In the genomic region with DNA sequence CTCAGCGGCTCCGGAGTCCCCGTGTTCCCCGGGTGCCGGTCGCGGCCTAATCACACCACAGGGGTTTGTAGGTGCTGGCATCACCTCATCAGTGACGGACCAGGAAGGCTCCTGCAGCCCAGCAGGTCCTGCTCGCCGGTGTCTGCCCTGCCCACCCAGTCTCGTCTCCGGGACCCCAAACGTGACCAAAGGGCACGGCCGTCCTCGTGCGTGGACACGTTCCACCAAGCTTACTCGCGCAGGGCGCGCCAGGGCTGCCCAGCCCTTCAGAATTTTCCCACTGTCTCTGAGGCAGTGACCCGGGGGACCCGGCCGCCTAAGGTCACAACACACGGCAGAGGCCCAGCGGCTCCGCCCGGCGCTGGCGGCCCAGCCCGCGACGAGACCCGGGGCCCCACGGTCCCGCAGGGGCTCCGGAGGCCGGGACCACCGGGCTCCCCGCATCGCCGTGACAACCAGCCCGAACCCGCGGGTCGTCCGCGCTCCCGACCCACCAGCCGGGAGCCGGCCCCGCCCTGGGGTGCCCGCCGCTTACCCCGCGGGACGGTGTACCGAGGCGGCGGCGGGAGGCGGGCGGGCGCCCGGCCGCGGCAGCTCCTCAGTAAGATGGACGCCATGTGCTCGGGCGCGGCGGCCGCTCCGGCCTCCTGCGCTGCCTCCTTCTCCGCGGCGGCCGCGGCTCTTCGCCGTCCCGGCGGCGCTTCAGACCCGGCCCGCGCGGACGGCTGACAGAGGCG, we compare ENCODE assay signal across 8 cellular contexts. TPM values are rescaled to one million over a fixed set of nuclear protein-coding genes. Genes with fewer than 3 reads are reported as not detected.
DNase-seq lines count a peak whose midpoint lies in the region; ATAC-seq, FAIRE-seq and TF ChIP-seq lines count a peak whose summit lies in the region.

No MANE protein-coding gene starts in this region.

- no peaks in the 10 kb centered on the region for H3K9me3 Mint-ChIP-seq in stimulated activated naive B cell treated with anti-CD40 and anti-IgM and Interleukin-4, amounts not matched to agents 10 μg/mL and 1 μg/mL and 100 μg/mL, for 72 hours

- peak overlapping the region; percentile 73 for H3K4me2 ChIP-seq in MM.1S (ENCODE audit: low read depth, low read length)

- ATAC-seq in GM21737 (IDR thresholded peaks at IDR 0.05; ENCODE audit: unreplicated experiment) = peak; percentile 21
- ATAC-seq in stimulated activated naive B cell treated with anti-CD40 and anti-IgM and Interleukin-4, amounts not matched to agents 10 μg/mL and 1 μg/mL and 100 μg/mL, for 72 hours (replicated peaks) = peak; percentile 46 to 52

- H3K36me3 Mint-ChIP-seq in stimulated activated naive B cell treated with anti-CD40 and anti-IgM and Interleukin-4, amounts not matched to agents 10 μg/mL and 1 μg/mL and 100 μg/mL, for 72 hours = peaks cover 0 to 16% of the 10 kb centered on the region in 2 donors

- TF ChIP-seq CTCF in MM.1S (IDR thresholded peaks at IDR 0.05; ENCODE audit: low read length) (no peak), kidney (IDR thresholded peaks at IDR 0.05; ENCODE audit: borderline replicate concordance, extremely low read depth, insufficient read depth) (no peak)

- DNase-seq in MM.1S = peak; percentile 16
- DNase-seq in astrocyte of the hippocampus (ENCODE audit: low read depth, low spot score) = peak; percentile 42
- peak; percentile 87 for DNase-seq in kidney
- peak; percentile 7 for DNase-seq in stimulated activated naive B cell treated with anti-CD40 and anti-IgM and Interleukin-4, amounts not matched to agents 10 μg/mL and 1 μg/mL and 100 μg/mL, for 72 hours
- DNase-seq in effector CD8-positive, alpha-beta T cell (lab: John Stamatoyannopoulos, UW) = no peak
- DNase-seq in activated effector memory CD4-positive, alpha-beta T cell treated with Interleukin-2 at 50 U/mL for 16 hours = no peak

- H3K4me1 ChIP-seq in MM.1S (ENCODE audit: low read length) = peaks cover 5% of the 10 kb centered on the region
- peaks cover 7 to 40% of the 10 kb centered on the region in 2 donors for H3K4me1 ChIP-seq in kidney (ENCODE audit: control insufficient read depth in 1 of 2, insufficient read depth in 1 of 2, low read depth in 1 of 2, low read length in 2 of 2)

- H3K4me3 ChIP-seq in GM08714 (ENCODE audit: low read length) = peak overlapping the region; percentile 65
- peak overlapping the region; percentile 98 for H3K4me3 ChIP-seq in MM.1S (ENCODE audit: low read length)
- peak overlapping the region; percentile 73 to 80 for H3K4me3 ChIP-seq in kidney (ENCODE audit: low read length in 2 of 2)

- no peaks in the 10 kb centered on the region for H3F3A ChIP-seq in MM.1S (ENCODE audit: insufficient read depth, low read length)

- H3K36me3 ChIP-seq in MM.1S (replicated peaks; ENCODE audit: insufficient read depth, low read length) (no peaks in the 10 kb centered on the region), kidney (ENCODE audit: control insufficient read depth in 1 of 2, insufficient read depth in 2 of 2, low read length in 2 of 2) (no peaks in the 10 kb centered on the region)

- no peak for FAIRE-seq in kidney (lab: Jason Lieb, UNC)

- H3K79me2 ChIP-seq in MM.1S (ENCODE audit: low read length) = peaks cover 61% of the 10 kb centered on the region

- peak overlapping the region; percentile 74 for H2AFZ ChIP-seq in MM.1S (ENCODE audit: low read length)

- H3K9ac ChIP-seq in MM.1S (ENCODE audit: low read length) = peak overlapping the region; percentile 87
- H3K9ac ChIP-seq in kidney (ENCODE audit: low read length in 2 of 2) = peak overlapping the region; percentile 69 to 82

- H3K9me3 ChIP-seq in MM.1S (replicated peaks; ENCODE audit: insufficient read depth, low read length) (no peaks in the 10 kb centered on the region), kidney (ENCODE audit: control insufficient read depth in 1 of 2, low read length in 2 of 2) (no peaks in the 10 kb centered on the region)

- H3K27me3 Mint-ChIP-seq in stimulated activated naive B cell treated with anti-CD40 and anti-IgM and Interleukin-4, amounts not matched to agents 10 μg/mL and 1 μg/mL and 100 μg/mL, for 72 hours = no peaks in the 10 kb centered on the region

- peak overlapping the region; percentile 86 to 91 for H3K4me3 Mint-ChIP-seq in stimulated activated naive B cell treated with anti-CD40 and anti-IgM and Interleukin-4, amounts not matched to agents 10 μg/mL and 1 μg/mL and 100 μg/mL, for 72 hours

- H3K27ac ChIP-seq in MM.1S (ENCODE audit: low read length) = peak overlapping the region; percentile 9; the same call in 1 of the 2 replicates
- H3K27ac ChIP-seq in kidney (ENCODE audit: low read depth in 2 of 2, low read length in 2 of 2) = peak overlapping the region; percentile 69 to 76

- no peaks in the 10 kb centered on the region for H3K27me3 ChIP-seq in MM.1S (replicated peaks; ENCODE audit: insufficient read depth, low read length)

- intact Hi-C loops in kidney (cut with DNase I) = no loop called here

- peak overlapping the region; percentile 94 for H3K27ac Mint-ChIP-seq in stimulated activated naive B cell treated with anti-CD40 and anti-IgM and Interleukin-4, amounts not matched to agents 10 μg/mL and 1 μg/mL and 100 μg/mL, for 72 hours

- peaks cover 4% of the 10 kb centered on the region; the same call in 1 of the 2 replicates for H4K20me1 ChIP-seq in MM.1S (ENCODE audit: insufficient read depth, low read length)

- no peaks in the 10 kb centered on the region for H3K9me2 ChIP-seq in MM.1S (replicated peaks; ENCODE audit: insufficient read depth, low read length)

- H3K4me1 Mint-ChIP-seq in stimulated activated naive B cell treated with anti-CD40 and anti-IgM and Interleukin-4, amounts not matched to agents 10 μg/mL and 1 μg/mL and 100 μg/mL, for 72 hours = peaks cover 27 to 52% of the 10 kb centered on the region in 2 donors

RNA-seq across cellular contexts. Expression of a gene that starts 0.5 kb away (rescaled TPM):
- 46.4 TPM for total RNA-seq in kidney
- 20.0 TPM for polyA plus RNA-seq in kidney (ENCODE audit: insufficient read depth, low read depth, low replicate concordance)

RNA-seq across cellular contexts. Expression of a gene that starts 15.7 kb away (rescaled TPM):
- total RNA-seq in kidney = 51.2 TPM
- 5.5 TPM for polyA plus RNA-seq in kidney (ENCODE audit: insufficient read depth, low read depth, low replicate concordance)

Comparison
In these comparisons a context has a peak if more than half of its experiments do, and no peak if none do; other contexts are left out.
1. DNase-seq: peak in MM.1S (single experiment), astrocyte of the hippocampus (single experiment), kidney (single experiment) and stimulated activated naive B cell treated with anti-CD40 and anti-IgM and Interleukin-4, amounts not matched to agents 10 μg/mL and 1 μg/mL and 100 μg/mL, for 72 hours (single experiment); none in effector CD8-positive, alpha-beta T cell (single experiment) and activated effector memory CD4-positive, alpha-beta T cell treated with Interleukin-2 at 50 U/mL for 16 hours (single experiment).
2. Peak in every context shown above with its lines, with median percentiles within 50 percentile points of each other: H3K4me3 ChIP-seq.